Comparison of ENCODE assay signal across 1 cellular context in genomic region chr17:73641779-73642580, GRCh38.
TF ChIP-seq lines count a peak whose summit lies in the region.

No MANE protein-coding gene starts in this region.

TF ChIP-seq in HEK293, 187 proteins besides CTCF, POLR2A, EP300 and RAD21 (continued from another document):
- TF ChIP-seq, protein P1, sequence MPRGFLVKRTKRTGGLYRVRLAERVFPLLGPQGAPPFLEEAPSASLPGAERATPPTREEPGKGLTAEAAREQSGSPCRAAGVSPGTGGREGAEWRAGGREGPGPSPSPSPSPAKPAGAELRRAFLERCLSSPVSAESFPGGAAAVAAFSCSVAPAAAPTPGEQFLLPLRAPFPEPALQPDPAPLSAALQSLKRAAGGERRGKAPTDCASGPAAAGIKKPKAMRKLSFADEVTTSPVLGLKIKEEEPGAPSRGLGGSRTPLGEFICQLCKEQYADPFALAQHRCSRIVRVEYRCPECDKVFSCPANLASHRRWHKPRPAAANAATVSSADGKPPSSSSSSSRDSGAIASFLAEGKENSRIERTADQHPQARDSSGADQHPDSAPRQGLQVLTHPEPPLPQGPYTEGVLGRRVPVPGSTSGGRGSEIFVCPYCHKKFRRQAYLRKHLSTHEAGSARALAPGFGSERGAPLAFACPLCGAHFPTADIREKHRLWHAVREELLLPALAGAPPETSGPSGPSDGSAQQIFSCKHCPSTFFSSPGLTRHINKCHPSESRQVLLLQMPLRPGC (tag by site-specific recombination; IDR thresholded peaks at IDR 0.05): no peak
- TF ChIP-seq ZNF660 (tag by site-specific recombination; IDR thresholded peaks at IDR 0.05): no peak
- TF ChIP-seq, protein P2, sequence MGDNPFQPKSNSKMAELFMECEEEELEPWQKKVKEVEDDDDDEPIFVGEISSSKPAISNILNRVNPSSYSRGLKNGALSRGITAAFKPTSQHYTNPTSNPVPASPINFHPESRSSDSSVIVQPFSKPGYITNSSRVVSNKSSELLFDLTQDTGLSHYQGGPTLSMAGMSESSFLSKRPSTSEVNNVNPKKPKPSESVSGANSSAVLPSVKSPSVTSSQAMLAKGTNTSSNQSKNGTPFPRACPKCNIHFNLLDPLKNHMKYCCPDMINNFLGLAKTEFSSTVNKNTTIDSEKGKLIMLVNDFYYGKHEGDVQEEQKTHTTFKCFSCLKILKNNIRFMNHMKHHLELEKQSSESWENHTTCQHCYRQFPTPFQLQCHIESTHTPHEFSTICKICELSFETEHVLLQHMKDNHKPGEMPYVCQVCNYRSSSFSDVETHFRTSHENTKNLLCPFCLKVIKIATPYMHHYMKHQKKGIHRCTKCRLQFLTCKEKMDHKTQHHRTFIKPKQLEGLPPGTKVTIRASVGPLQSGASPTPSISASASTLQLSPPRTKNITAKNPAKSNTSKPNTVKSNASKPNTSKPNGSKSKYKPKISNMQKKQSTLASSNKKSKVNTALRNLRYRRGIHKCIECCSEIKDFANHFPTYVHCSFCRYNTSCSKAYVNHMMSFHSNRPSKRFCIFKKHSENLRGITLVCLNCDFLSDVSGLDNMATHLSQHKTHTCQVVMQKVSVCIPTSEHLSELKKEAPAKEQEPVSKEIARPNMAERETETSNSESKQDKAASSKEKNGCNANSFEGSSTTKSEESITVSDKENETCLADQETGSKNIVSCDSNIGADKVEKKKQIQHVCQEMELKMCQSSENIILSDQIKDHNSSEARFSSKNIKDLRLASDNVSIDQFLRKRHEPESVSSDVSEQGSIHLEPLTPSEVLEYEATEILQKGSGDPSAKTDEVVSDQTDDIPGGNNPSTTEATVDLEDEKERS (tag by site-specific recombination; IDR thresholded peaks at IDR 0.05): no peak
